Comparison of ENCODE assay signal across 8 cellular contexts in the genomic region with DNA sequence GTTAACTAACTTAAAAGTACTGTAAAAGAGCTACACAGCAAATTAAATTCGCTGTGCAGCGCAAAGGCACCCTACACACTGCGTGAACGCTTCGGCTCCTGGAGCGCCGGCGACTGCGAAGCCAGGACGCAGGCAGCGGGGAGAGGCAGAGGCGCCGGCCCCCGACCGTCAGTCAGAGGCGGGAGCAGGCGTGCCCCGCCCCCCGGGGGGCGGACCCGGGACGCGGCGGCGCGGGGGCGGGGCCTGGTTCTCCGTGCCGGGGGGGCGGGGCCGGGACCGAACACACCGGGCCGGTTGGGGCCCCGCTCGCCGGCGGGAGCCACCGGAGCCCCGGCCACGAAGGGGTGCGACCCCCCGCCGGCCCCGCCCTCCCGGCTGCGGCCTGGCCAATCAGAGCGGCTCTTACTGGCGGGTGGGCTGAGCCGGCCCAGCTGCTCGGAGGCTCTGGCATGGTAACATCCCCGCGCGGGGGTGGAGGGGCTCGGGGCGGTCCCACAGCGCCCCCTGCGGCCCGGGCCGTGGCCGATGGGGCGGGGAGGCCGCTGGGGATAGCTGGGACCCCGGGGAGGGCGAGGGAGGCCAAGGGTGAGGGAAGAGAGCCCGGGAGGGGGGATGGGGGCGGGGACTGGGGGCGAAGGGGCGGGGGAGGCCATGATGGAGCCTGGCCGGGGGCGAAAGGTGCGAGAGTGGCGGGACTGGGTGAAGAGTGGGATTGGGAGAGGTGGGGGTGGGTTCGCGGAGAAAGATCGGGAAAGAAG. TPM values are rescaled to one million over a fixed set of nuclear protein-coding genes. Genes with fewer than 3 reads are reported as not detected.
DNase-seq lines count a peak whose midpoint lies in the region; ATAC-seq and TF ChIP-seq lines count a peak whose summit lies in the region.

A gene (plus strand): TSS at position 420 of the 758 bp plus-strand sequence. CDS start 30 bp downstream, at position 450.

- in situ Hi-C loops in G401 (cut with HindIII; ENCODE audit: low sequenced_read_pairs) = loop anchor here (10.0 kb wide), 1 partner anchor 91 kb away; no protein-coding TSS in a partner anchor
- in situ Hi-C loops in SK-MEL-5 (cut with HindIII; ENCODE audit: low pct_unique_long_range_greater_than_20kb, low sequenced_read_pairs) = no loop called here

- 2 to 6% methylated on average over 11 to 33 of the region's 76 CpGs for WGBS in gastroesophageal sphincter (ENCODE audit: low coverage in 1 of 2), 2 donors

- H3K9me3 ChIP-seq in gastroesophageal sphincter = no peaks in the 10 kb centered on the region

- peak within 1 kb of the TSS; percentile 68 to 92 (median 90) for H3K27ac ChIP-seq in gastroesophageal sphincter
- peak within 1 kb of the TSS; percentile 88 for H3K27ac ChIP-seq in temporal lobe (ENCODE audit: low read depth, low read length)

- peak; percentile 94 for ATAC-seq in gastroesophageal sphincter

- peaks cover 0 to 40% (median 9%) of the 10 kb centered on the region in 3 donors for H3K4me1 ChIP-seq in gastroesophageal sphincter

- peak within 1 kb of the TSS; percentile 41 to 69 for H3K4me3 ChIP-seq in gastroesophageal sphincter

- DNase-seq in G401 (ENCODE audit: low spot score) = peak; percentile 82
- peak; percentile 68 for DNase-seq in H4 (ENCODE audit: low spot score)
- peak; percentile 75 for DNase-seq in M059J (ENCODE audit: low read depth)
- DNase-seq in SK-MEL-5 (ENCODE audit: low read depth, low spot score) = peak; percentile 86
- peak; percentile 84 for DNase-seq in activated naive CD4-positive, alpha-beta T cell treated with Interleukin-2 at 50 U/mL for 16 hours
- DNase-seq in occipital lobe (lab: John Stamatoyannopoulos, UW) = peak; percentile 81

- no peak for TF ChIP-seq EP300 in gastroesophageal sphincter (IDR thresholded peaks at IDR 0.05)

- H3K36me3 ChIP-seq in gastroesophageal sphincter = no peaks in the 10 kb centered on the region

- TF ChIP-seq POLR2A in gastroesophageal sphincter (IDR thresholded peaks at IDR 0.05) = peak; percentile 82

- H3K27me3 ChIP-seq in gastroesophageal sphincter = no peaks in the 10 kb centered on the region

- TF ChIP-seq CTCF in gastroesophageal sphincter (IDR thresholded peaks at IDR 0.05) = peak in 3 of 4 experiments; percentile 33 to 75 (median 57)

RNA-seq across cellular contexts. Expression of the gene that starts here (rescaled TPM):
- 11.2 and 16.4 TPM in 2 replicates for total RNA-seq in G401 (2014; rRNA removed; shearing (Covaris generic))
- 5.8 and 9.8 TPM in 2 replicates for total RNA-seq in H4 (2014; rRNA removed; shearing (Covaris generic))
- 7.8 and 9.8 TPM in 2 replicates for total RNA-seq in M059J (2014; rRNA removed; shearing (Covaris generic))
- total RNA-seq in SK-MEL-5 (2014; rRNA removed; shearing (Covaris generic)) = 13.3 and 16.4 TPM in 2 replicates
- polyA plus RNA-seq in SK-MEL-5 (2015; cell fraction: cytosol; rRNA removed) = 16.1 and 27.2 TPM in 2 replicates
- polyA plus RNA-seq in SK-MEL-5 (2015; cell fraction: nucleus; rRNA removed) = 129 and 148 TPM in 2 replicates
- total RNA-seq in gastroesophageal sphincter (10 to 100 TPM; 14.6 to 24.0 (median 18.3) TPM), occipital lobe (15.0 TPM), temporal lobe (13.8 TPM)

Comparison
In these comparisons a context has a peak if more than half of its experiments do, and no peak if none do; other contexts are left out.
1. Peak in every context shown above with its lines: DNase-seq, ATAC-seq, H3K4me3 ChIP-seq and H3K27ac ChIP-seq.